13 cellular contexts compared by ENCODE assay signal in the genomic region with DNA sequence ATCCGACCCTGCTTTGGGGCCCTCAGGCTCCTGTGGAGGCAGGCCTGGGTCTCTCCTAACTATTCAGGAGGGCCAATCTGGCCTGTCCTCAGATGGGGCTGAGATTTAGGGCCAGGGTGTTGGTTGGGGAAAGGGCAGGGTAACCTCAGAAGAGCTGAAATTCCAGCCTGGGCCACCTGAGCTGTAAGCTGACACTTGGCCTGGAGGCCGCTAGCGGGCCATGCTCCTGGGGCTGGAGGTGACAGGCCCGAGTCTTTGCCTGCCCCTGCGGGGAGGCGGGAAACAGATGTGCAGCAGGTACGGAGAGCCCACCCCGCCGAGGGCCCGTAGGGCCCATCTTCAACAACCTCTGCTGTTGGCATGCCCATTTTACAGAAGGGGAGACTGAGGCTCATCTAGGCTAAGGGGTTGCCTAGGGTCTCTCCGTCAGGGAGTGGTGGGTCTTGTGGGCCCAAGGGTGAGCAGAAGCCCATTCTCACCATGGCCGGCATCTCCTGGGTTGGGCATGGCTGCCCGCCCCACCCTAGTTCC.
DNase-seq lines count a peak whose midpoint lies in the region; ATAC-seq and TF ChIP-seq lines count a peak whose summit lies in the region.
"Had no signal": no experiment of that assay in that cellular context is flagged by ENCODE, and none has a peak within 500 bp of the region (broad histone marks: within the 10 kb centered on the region; RNA-seq: fewer than 3 reads in every experiment).

No MANE protein-coding gene starts in this region.

- no peaks in the 10 kb centered on the region for H3K36me3 Mint-ChIP-seq in CD4-positive, alpha-beta memory T cell
- H3K36me3 Mint-ChIP-seq in activated naive CD8-positive, alpha-beta T cell treated with anti-CD3 and anti-CD28 coated beads, Interleukin-2, amount 10 ng/mL, durations not matched to agents 7 days and 5 days, result peaks cover 4% of the 10 kb centered on the region

- peak overlapping the region; percentile 80 to 91 (median 84) for H3K4me3 Mint-ChIP-seq in CD4-positive, alpha-beta memory T cell
- H3K4me3 Mint-ChIP-seq in activated naive CD8-positive, alpha-beta T cell treated with anti-CD3 and anti-CD28 coated beads, Interleukin-2, amount 10 ng/mL, durations not matched to agents 7 days and 5 days, result peak overlapping the region; percentile 77
- H3K4me3 Mint-ChIP-seq: GM23338 had no signal

- peak overlapping the region; percentile 97 for H3K27ac ChIP-seq in CD4-positive, alpha-beta memory T cell (ENCODE audit: low read depth, low read length)
- H3K27ac ChIP-seq in neutrophil, result peak overlapping the region; percentile 100
- H3K27ac ChIP-seq: WERI-Rb-1 had no signal

- TF ChIP-seq CTCF in GM12875 (IDR thresholded peaks at IDR 0.05; ENCODE audit: borderline replicate concordance, insufficient read depth, low read depth, low read length) (no peak), neutrophil (IDR thresholded peaks at IDR 0.05) (no peak)

- H3K27me3 Mint-ChIP-seq in CD4-positive, alpha-beta memory T cell, result no peaks in the 10 kb centered on the region
- peaks cover 6% of the 10 kb centered on the region for H3K27me3 Mint-ChIP-seq in activated naive CD8-positive, alpha-beta T cell treated with anti-CD3 and anti-CD28 coated beads, Interleukin-2, amount 10 ng/mL, durations not matched to agents 7 days and 5 days

- H3K4me1 ChIP-seq in CD4-positive, alpha-beta memory T cell (ENCODE audit: insufficient read depth, low read length), result peaks cover 74% of the 10 kb centered on the region
- peaks cover 98 to 100% of the 10 kb centered on the region in 2 experiments for H3K4me1 ChIP-seq in neutrophil (ENCODE audit: control insufficient read depth in 1 of 2, insufficient read depth in 1 of 2, low read depth in 1 of 2, low read length in 1 of 2)

- peaks cover 0 to 5% of the 10 kb centered on the region in 2 donors for H3K9me3 ChIP-seq in CD4-positive, alpha-beta memory T cell (ENCODE audit: control insufficient read depth in 1 of 2, low read length in 2 of 2)
- H3K9me3 ChIP-seq in neutrophil, result no peaks in the 10 kb centered on the region

- H3K36me3 ChIP-seq in CD4-positive, alpha-beta memory T cell (ENCODE audit: insufficient read depth, low read length), result no peaks in the 10 kb centered on the region
- H3K36me3 ChIP-seq in neutrophil, result peaks cover 13% of the 10 kb centered on the region
- H3K36me3 ChIP-seq: esophagus muscularis mucosa, WERI-Rb-1 had no signal

- no peaks in the 10 kb centered on the region for H3K27me3 ChIP-seq in CD4-positive, alpha-beta memory T cell (ENCODE audit: insufficient read depth, low read length)
- H3K27me3 ChIP-seq in neutrophil, result no peaks in the 10 kb centered on the region
- H3K27me3 ChIP-seq: esophagus muscularis mucosa had no signal

- no peak for ATAC-seq in activated naive CD8-positive, alpha-beta T cell treated with anti-CD3 and anti-CD28 coated beads, Interleukin-2, amount 10 ng/mL, durations not matched to agents 7 days and 5 days (ENCODE audit: low read depth)
- ATAC-seq in GM18520 (IDR thresholded peaks at IDR 0.05; ENCODE audit: unreplicated experiment), result no peak
- no peak for ATAC-seq in GM21515 (IDR thresholded peaks at IDR 0.05; ENCODE audit: unreplicated experiment)

- peak overlapping the region; percentile 89 to 98 (median 94) for H3K27ac Mint-ChIP-seq in CD4-positive, alpha-beta memory T cell
- H3K27ac Mint-ChIP-seq in activated naive CD8-positive, alpha-beta T cell treated with anti-CD3 and anti-CD28 coated beads, Interleukin-2, amount 10 ng/mL, durations not matched to agents 7 days and 5 days, result peak overlapping the region; percentile 61

- H3K4me1 Mint-ChIP-seq in CD4-positive, alpha-beta memory T cell, result peaks cover 31 to 77% (median 53%) of the 10 kb centered on the region in 4 donors
- peaks cover 47% of the 10 kb centered on the region for H3K4me1 Mint-ChIP-seq in activated naive CD8-positive, alpha-beta T cell treated with anti-CD3 and anti-CD28 coated beads, Interleukin-2, amount 10 ng/mL, durations not matched to agents 7 days and 5 days

- intact Hi-C loops in CD4-positive, alpha-beta memory T cell (cut with micrococcal nuclease), result loop anchor here (5.0 to 10.0 kb wide), 2 partner anchors 68 to 331 kb away; partner anchors contain the start of genes BRD3 and RXRA

- H3K9me3 Mint-ChIP-seq in CD4-positive, alpha-beta memory T cell, result peaks cover 0 to 5% (median 3%) of the 10 kb centered on the region in 8 donors
- peaks cover 3% of the 10 kb centered on the region for H3K9me3 Mint-ChIP-seq in activated naive CD8-positive, alpha-beta T cell treated with anti-CD3 and anti-CD28 coated beads, Interleukin-2, amount 10 ng/mL, durations not matched to agents 7 days and 5 days

- CTCF ChIA-PET in CD4-positive, alpha-beta memory T cell (lab: Charles Lee; ENCODE audit: partially characterized antibody), result interaction anchor here (1.0 to 3.0 kb wide), 5 partner anchors 8 to 231 kb away, joined by 3 to 10 read pairs (median 4); partner anchors contain the start of gene RNU6ATAC

- H3K4me3 ChIP-seq in CD4-positive, alpha-beta memory T cell (ENCODE audit: low read length in 2 of 2), result peak overlapping the region in 1 of 2 donors; percentile 82
- peak overlapping the region; percentile 53 for H3K4me3 ChIP-seq in GM12875 (ENCODE audit: low read depth, low read length)
- peak overlapping the region; percentile 62 to 77 for H3K4me3 ChIP-seq in neutrophil (ENCODE audit: low read depth in 1 of 2, low read length in 1 of 2)
- H3K4me3 ChIP-seq: GM23338, mucosa of descending colon had no signal

- POLR2A ChIA-PET in CD4-positive, alpha-beta memory T cell (lab: Charles Lee; ENCODE audit: partially characterized antibody), result interaction anchor here (1.0 to 2.7 kb wide), 11 partner anchors 8 to 231 kb away, joined by 3 to 28 read pairs (median 3); partner anchors contain the start of gene RNU6ATAC
- POLR2A ChIA-PET in activated naive CD8-positive, alpha-beta T cell treated with anti-CD3 and anti-CD28 coated beads, Interleukin-2, amount 10 ng/mL, durations not matched to agents 7 days and 5 days (lab: Charles Lee), result interaction anchor here (0.6 to 2.0 kb wide), 4 partner anchors 8 to 235 kb away, joined by 3 to 13 read pairs (median 4); no protein-coding TSS in a partner anchor

- no peak for DNase-seq in CD4-positive, alpha-beta memory T cell
- no peak for DNase-seq in activated naive CD8-positive, alpha-beta T cell treated with anti-CD3 and anti-CD28 coated beads, Interleukin-2, amount 10 ng/mL, durations not matched to agents 7 days and 5 days
- no peak for DNase-seq in stimulated activated CD4-positive, alpha-beta T cell treated with anti-CD3 and anti-CD28 coated beads, Interleukin-12 subunit alpha, Interleukin-12 subunit beta, amount 100 ng/mL, for 4 hours
- DNase-seq in SW 1271 (lab: John Stamatoyannopoulos, UW), result no peak
- DNase-seq: NCI-H1092 treated with DMSO at 0.1 percent for 48 hours, WERI-Rb-1 had no signal
